In the genomic region with DNA sequence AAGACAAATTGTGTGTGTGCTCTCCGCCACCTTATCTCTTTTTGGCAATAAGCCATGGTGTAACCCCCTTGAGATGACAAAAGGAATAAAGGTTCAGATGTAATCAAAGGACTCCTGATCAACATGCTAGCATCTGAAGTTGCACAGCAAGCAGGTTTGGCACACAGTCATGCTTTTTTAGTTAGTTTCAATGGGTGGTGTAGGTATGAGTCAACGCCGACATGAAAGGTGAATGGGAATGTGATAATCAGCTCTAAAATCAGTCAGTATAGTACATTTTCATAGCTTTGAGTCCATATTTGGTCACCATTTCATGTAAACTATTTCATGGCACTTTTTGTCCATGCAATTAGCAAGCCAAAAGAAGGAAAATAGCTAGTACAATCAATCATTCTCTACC, we compare ENCODE assay signal across 17 cellular contexts. TPM values are rescaled to one million over a fixed set of nuclear protein-coding genes. Genes with fewer than 3 reads are reported as not detected.
DNase-seq lines count a peak whose midpoint lies in the region; ATAC-seq, FAIRE-seq and TF ChIP-seq lines count a peak whose summit lies in the region.
"Had no signal": no experiment of that assay in that cellular context is flagged by ENCODE, and none has a peak within 500 bp of the region (broad histone marks: within the 10 kb centered on the region; RNA-seq: fewer than 3 reads in every experiment).

No MANE protein-coding gene starts in this region.

- H3K36me3 ChIP-seq in mammary epithelial cell (ENCODE audit: insufficient read depth, low read length) (no peaks in the 10 kb centered on the region), K562 (ENCODE audit: control insufficient read depth, insufficient read depth, low read length) (no peaks in the 10 kb centered on the region), neural progenitor cell (no peaks in the 10 kb centered on the region)
- H3K36me3 ChIP-seq: BE2C had no signal

- CTCF ChIA-PET in mammary epithelial cell (lab: Charles Lee; ENCODE audit: low non-redundant PET) = no interaction called here
- CTCF ChIA-PET in MCF 10A (lab: Yijun Ruan, JAX) = interaction anchor here (0.6 kb wide), 1 partner anchor 21 kb away, joined by 4 read pairs; no protein-coding TSS in a partner anchor
- CTCF ChIA-PET in K562 (lab: Yijun Ruan, JAX; ENCODE audit: low intra/inter-chr PET ratio) = no interaction called here

- FAIRE-seq in K562 (lab: Jason Lieb, UNC) = peak; percentile 6
- FAIRE-seq: A549, GM12878 had no signal

- H3K4me2 ChIP-seq in mammary epithelial cell (ENCODE audit: insufficient read depth, low read depth, low read length) (no peak overlapping the region), K562 (ENCODE audit: insufficient read depth, low read length) (no peak overlapping the region), neural progenitor cell (no peak overlapping the region)
- H3K4me2 ChIP-seq: A549, GM23338 had no signal

- H4K20me1 ChIP-seq in mammary epithelial cell (ENCODE audit: insufficient read depth, low read length) (no peaks in the 10 kb centered on the region), K562 (replicated peaks; ENCODE audit: control insufficient read depth, insufficient read depth, low read length) (no peaks in the 10 kb centered on the region), neural progenitor cell (ENCODE audit: low read depth) (no peaks in the 10 kb centered on the region)

- no peak overlapping the region for H2AFZ ChIP-seq in mammary epithelial cell (ENCODE audit: low read depth, low read length)
- H2AFZ ChIP-seq in K562 (ENCODE audit: low read depth, low read length) = no peak overlapping the region
- H2AFZ ChIP-seq in neural progenitor cell (replicated peaks) = no peak overlapping the region
- H2AFZ ChIP-seq: GM23338 had no signal

- H3K27me3 ChIP-seq in mammary epithelial cell (ENCODE audit: insufficient read depth, low read length) (no peaks in the 10 kb centered on the region), K562 (ENCODE audit: control insufficient read depth in 2 of 2, insufficient read depth in 2 of 2, low read length in 2 of 2) (peaks cover 0 to 6% of the 10 kb centered on the region in 2 experiments; a peak in 2 of 5 replicates), neural progenitor cell (no peaks in the 10 kb centered on the region)
- H3K27me3 ChIP-seq: BE2C had no signal

- H3K4me1 Mint-ChIP-seq in MCF 10A (ENCODE audit: insufficient read depth, unreplicated experiment) = peaks cover 7% of the 10 kb centered on the region
- H3K4me1 Mint-ChIP-seq in neural progenitor cell = no peaks in the 10 kb centered on the region

- POLR2A ChIA-PET in MCF 10A (lab: Yijun Ruan, JAX) = no interaction called here
- POLR2A ChIA-PET in K562 (lab: Yijun Ruan, JAX) = no interaction called here

- H3K4me1 ChIP-seq in mammary epithelial cell (ENCODE audit: insufficient read depth, low read length) (no peaks in the 10 kb centered on the region), K562 (replicated peaks in 1 of 2; ENCODE audit: control insufficient read depth in 2 of 2, insufficient read depth in 2 of 2, low read length in 2 of 2) (no peaks in the 10 kb centered on the region), neural progenitor cell (no peaks in the 10 kb centered on the region)
- H3K4me1 ChIP-seq: A549, BE2C had no signal

- H3K4me3 Mint-ChIP-seq in MCF 10A (ENCODE audit: unreplicated experiment) (no peak overlapping the region), neural progenitor cell (no peak overlapping the region)
- H3K4me3 Mint-ChIP-seq: CD4-positive, alpha-beta memory T cell; GM23338 had no signal

- H3K27ac Mint-ChIP-seq in MCF 10A (ENCODE audit: low read depth, unreplicated experiment) = no peak overlapping the region
- H3K27ac Mint-ChIP-seq in neural progenitor cell = peak overlapping the region; percentile 31
- H3K27ac Mint-ChIP-seq: GM23338 had no signal

- TF ChIP-seq CTCF in mammary epithelial cell (conservative IDR thresholded peaks at IDR 0.05 in 1 of 2, IDR thresholded peaks at IDR 0.05 in 1 of 2; ENCODE audit: extremely low read depth in 1 of 2, insufficient read depth in 1 of 2, low read depth in 1 of 2, low read length in 2 of 2) (no peak), MCF 10A (IDR thresholded peaks at IDR 0.05; ENCODE audit: unreplicated experiment) (no peak), K562 (IDR thresholded peaks at IDR 0.05 in 2 of 3, conservative IDR thresholded peaks at IDR 0.05 in 1 of 3; ENCODE audit: insufficient read depth in 2 of 3, low read depth in 1 of 3, low read length in 3 of 3) (no peak), neural progenitor cell (IDR thresholded peaks at IDR 0.05) (no peak), GM13976 (IDR thresholded peaks at IDR 0.05; ENCODE audit: borderline replicate concordance, control extremely low read depth, extremely low read depth, insufficient read depth, missing control alignments) (no peak)

- BruUV-seq in mammary epithelial cell (replicated peaks; lab: Mats Ljungman, UMichigan) (no TSS peak), MCF 10A (replicated peaks; lab: Mats Ljungman, UMichigan) (no TSS peak), K562 (replicated peaks; lab: Mats Ljungman, UMichigan) (no TSS peak)

- H3K27me3 Mint-ChIP-seq in MCF 10A (ENCODE audit: insufficient read depth, unreplicated experiment) = peaks cover 11% of the 10 kb centered on the region
- H3K27me3 Mint-ChIP-seq in neural progenitor cell (ENCODE audit: insufficient read depth, low read depth) = no peaks in the 10 kb centered on the region

- H3K27ac ChIP-seq in mammary epithelial cell (ENCODE audit: insufficient read depth, low read depth, low read length) = no peak overlapping the region
- H3K27ac ChIP-seq in K562 (ENCODE audit: extremely low read depth, low read depth, low read length) = no peak overlapping the region
- H3K27ac ChIP-seq in neural progenitor cell = no peak overlapping the region
- H3K27ac ChIP-seq: A549, C4-2B had no signal

- H3K9me3 Mint-ChIP-seq in MCF 10A (ENCODE audit: unreplicated experiment) (no peaks in the 10 kb centered on the region), neural progenitor cell (no peaks in the 10 kb centered on the region)
- H3K9me3 Mint-ChIP-seq: CD4-positive, alpha-beta memory T cell; GM23338 had no signal

- no peak for TF ChIP-seq RAD21 in K562 (CRISPR knock-in tag; conservative IDR thresholded peaks at IDR 0.05 in 1 of 2, IDR thresholded peaks at IDR 0.05 in 1 of 2)

- dilution Hi-C loops in mammary epithelial cell (cut with HindIII; ENCODE audit: low sequenced_read_pairs) = no loop called here

- no peak for ATAC-seq in K562
- no peak for ATAC-seq in HG03520 (IDR thresholded peaks at IDR 0.05; ENCODE audit: unreplicated experiment)
- ATAC-seq: A549, GM12878, GM23338 had no signal

- H3K9me3 ChIP-seq in mammary epithelial cell (replicated peaks; ENCODE audit: insufficient read depth, low read length) (no peaks in the 10 kb centered on the region), K562 (replicated peaks; ENCODE audit: control insufficient read depth, insufficient read depth, low read depth, low read length) (no peaks in the 10 kb centered on the region), neural progenitor cell (ENCODE audit: low read depth) (no peaks in the 10 kb centered on the region)
- H3K9me3 ChIP-seq: A549, BE2C had no signal

- intact Hi-C loops in mammary epithelial cell (cut with micrococcal nuclease) = no loop called here
- intact Hi-C loops in MCF 10A (cut with micrococcal nuclease) = no loop called here
- intact Hi-C loops in K562 (cut with micrococcal nuclease) = no loop called here

- WGBS in mammary epithelial cell (ENCODE audit: low coverage, missing lambda C conversion rate) = 81% methylated on average over 3 of the region's 3 CpGs
- WGBS in K562 (ENCODE audit: insufficient coverage, low coverage, missing lambda C conversion rate) = 0% methylated on average over 3 of the region's 3 CpGs

- no peak for TF ChIP-seq EP300 in K562 (IDR thresholded peaks at IDR 0.05; ENCODE audit: low read length)

- no peak for TF ChIP-seq POLR2A in K562 (conservative IDR thresholded peaks at IDR 0.05)

- no peaks in the 10 kb centered on the region for H3K9me1 ChIP-seq in K562 (ENCODE audit: control insufficient read depth, insufficient read depth, low read length)

- in situ Hi-C loops in mammary epithelial cell (cut with MboI; ENCODE audit: low sequenced_read_pairs in 2 of 2) = no loop called here
- in situ Hi-C loops in K562 (cut with MboI) = no loop called here
- in situ Hi-C loops in GM13976 (cut with MboI; ENCODE audit: low sequenced_read_pairs, unreplicated experiment) = no loop called here

- no peak overlapping the region for H3K9ac ChIP-seq in mammary epithelial cell (ENCODE audit: insufficient read depth, low read length)
- H3K9ac ChIP-seq in K562 (ENCODE audit: insufficient read depth in 1 of 2, low read depth in 2 of 2, low read length in 2 of 2) = no peak overlapping the region
- no peak overlapping the region for H3K9ac ChIP-seq in neural progenitor cell

- no peaks in the 10 kb centered on the region for H3F3A ChIP-seq in neural progenitor cell (ENCODE audit: low read depth)

- H3K36me3 Mint-ChIP-seq in MCF 10A (ENCODE audit: insufficient read depth, unreplicated experiment) (no peaks in the 10 kb centered on the region), neural progenitor cell (no peaks in the 10 kb centered on the region)
- H3K36me3 Mint-ChIP-seq: CD4-positive, alpha-beta memory T cell had no signal

- DNase-seq in mammary epithelial cell (peak; percentile 8), MCF 10A (ENCODE audit: unreplicated experiment) (no peak), K562 (ENCODE audit: extremely low read depth in 1 of 4, low spot score in 3 of 4) (no peak), neural progenitor cell (ENCODE audit: low spot score) (no peak), GM13976 (ENCODE audit: low spot score) (no peak)
- DNase-seq: BE2C; CD4-positive, alpha-beta memory T cell; DMS79; H7 had no signal

- H3K79me2 ChIP-seq in mammary epithelial cell (ENCODE audit: insufficient read depth, low read length) = no peaks in the 10 kb centered on the region
- no peaks in the 10 kb centered on the region for H3K79me2 ChIP-seq in K562 (ENCODE audit: control insufficient read depth, insufficient read depth, low read length)
- no peaks in the 10 kb centered on the region for H3K79me2 ChIP-seq in neural progenitor cell (ENCODE audit: low read depth)

- H3K4me3 ChIP-seq in mammary epithelial cell (replicated peaks in 1 of 3; ENCODE audit: insufficient read depth in 1 of 3, low read depth in 2 of 3, low read length in 3 of 3) (no peak overlapping the region), K562 (no peak overlapping the region), neural progenitor cell (no peak overlapping the region)
- H3K4me3 ChIP-seq: A549, GM12878, GM23338 had no signal

RNA-seq across cellular contexts. Expression of a gene that starts 50.4 kb away (rescaled TPM):
- not detected for total RNA-seq in mammary epithelial cell
- polyA plus RNA-seq in mammary epithelial cell = not detected
- not detected for polyA minus RNA-seq in mammary epithelial cell
- total RNA-seq in MCF 10A (2022) = not detected in 2 replicates
- total RNA-seq in K562 (2011; cell fraction: chromatin; rRNA removed; ENCODE audit: low replicate concordance) = not detected in 2 replicates
- total RNA-seq in K562 (2011; cell fraction: nucleolus; rRNA removed) = not detected in 2 replicates
- total RNA-seq in K562 (2011; cell fraction: nucleoplasm; rRNA removed) = not detected in 2 replicates
- 0.14 TPM in 1 of 2 replicates, not detected in the other for total RNA-seq in K562 (2014; rRNA removed)
- not detected in 2 replicates for total RNA-seq in K562 (2014; rRNA removed; fragmentation: Illumina TruSeq; extraction: Trizol)
- total RNA-seq in K562 (2015; rRNA removed; fragmentation: Illumina TruSeq; extraction: Trizol) = not detected in 2 replicates
- total RNA-seq in K562 (2021) = not detected in 2 replicates
- polyA plus RNA-seq in K562 (2011; rRNA removed) = not detected in 2 replicates
- polyA plus RNA-seq in K562 (2011; cell fraction: cytosol; rRNA removed) = not detected in 2 replicates
- polyA plus RNA-seq in K562 (2011; cell fraction: nucleus; rRNA removed) = not detected in 2 replicates
- polyA plus RNA-seq in K562 (2012) = not detected in 2 replicates
- polyA plus RNA-seq in K562 (2014; fragmentation: Illumina TruSeq; extraction: Trizol) = not detected in 2 replicates
- under 1 TPM in 1 of 2 experiments, not detected in 1; 0.06 TPM for polyA plus RNA-seq in K562 (2014; fragmentation: Nextera tagmentation; extraction: Ambion mirVana)
- polyA plus RNA-seq in K562 (2014; rRNA removed) = not detected in 2 replicates
- polyA minus RNA-seq in K562 (2011; rRNA and poly(A)+ RNA removed) = not detected in 2 replicates
- not detected in 2 replicates for polyA minus RNA-seq in K562 (2011; cell fraction: cytosol; rRNA and poly(A)+ RNA removed)
- not detected in 2 replicates for polyA minus RNA-seq in K562 (2011; cell fraction: nucleus; rRNA and poly(A)+ RNA removed)
- total RNA-seq in neural progenitor cell (ENCODE audit: low replicate concordance) = 0.19 and 0.43 TPM in 2 replicates
- total RNA-seq: CD4-positive, alpha-beta memory T cell; G401; GM12878; HT1080 had no signal
- polyA plus RNA-seq: A549; AG04450; CD4-positive, alpha-beta memory T cell; GM12878 had no signal
